In the genomic region with DNA sequence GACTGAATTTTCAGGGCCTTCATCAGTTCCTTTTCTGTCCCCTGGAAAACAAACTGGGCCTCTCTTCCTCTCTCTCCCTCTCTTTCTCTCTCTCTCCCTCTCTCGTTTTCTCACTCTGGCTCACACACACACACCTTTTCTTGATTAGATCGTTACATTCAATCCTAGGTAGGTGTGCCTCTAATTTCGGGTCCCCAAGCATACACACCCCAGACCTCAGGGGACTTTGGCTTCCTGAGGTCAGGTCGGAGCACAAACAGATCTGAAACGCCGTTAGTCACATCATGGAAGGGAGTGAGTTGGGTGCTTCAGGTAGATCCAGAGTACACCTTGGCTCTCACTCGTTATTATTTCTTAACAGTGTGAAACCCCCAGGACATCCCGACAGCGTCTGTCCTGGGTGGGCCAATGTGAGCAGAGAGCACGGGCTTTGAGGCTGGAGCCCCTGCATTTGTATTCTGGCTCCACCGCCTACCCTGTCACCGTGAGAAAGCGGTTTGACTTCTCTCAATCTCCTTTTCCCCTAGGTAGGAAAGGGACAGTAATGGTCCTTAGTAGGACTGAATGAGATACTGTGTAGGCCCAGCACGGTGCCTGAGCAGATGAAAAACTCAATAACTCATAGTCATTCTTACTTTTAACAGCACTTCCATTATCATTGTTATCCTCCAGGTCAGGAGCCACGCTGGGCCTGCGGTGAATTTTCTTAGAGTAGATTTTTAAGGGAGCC, we compare ENCODE assay signal across 13 cellular contexts. TPM values are rescaled to one million over a fixed set of nuclear protein-coding genes. Genes with fewer than 3 reads are reported as not detected.
A peak's percentile ranks its signal among the peaks of the same experiment; 100 is the strongest.
DNase-seq lines count a peak whose midpoint lies in the region; ATAC-seq and TF ChIP-seq lines count a peak whose summit lies in the region.
"Had no signal": no experiment of that assay in that cellular context is flagged by ENCODE, and none has a peak within 500 bp of the region (broad histone marks: within the 10 kb centered on the region; RNA-seq: fewer than 3 reads in every experiment).

No MANE protein-coding gene starts in this region.

- 91 to 95% methylated on average over 15 to 16 of the region's 16 CpGs for WGBS in body of pancreas, 2 donors

- H3K4me1 ChIP-seq in BLaER1 (peaks cover 86% of the 10 kb centered on the region), duodenal mucosa (ENCODE audit: control insufficient read depth in 1 of 2, insufficient read depth in 2 of 2, low read length in 2 of 2) (peaks cover 20 to 36% of the 10 kb centered on the region in 2 donors), body of pancreas (peaks cover 38% of the 10 kb centered on the region)

- intact Hi-C loops in body of pancreas (cut with DNase I): no loop called here

- H3K27me3 ChIP-seq in BLaER1 (no peaks in the 10 kb centered on the region), duodenal mucosa (ENCODE audit: control insufficient read depth in 1 of 2, insufficient read depth in 2 of 2, low read length in 2 of 2) (no peaks in the 10 kb centered on the region), body of pancreas (no peaks in the 10 kb centered on the region)

- peak overlapping the region; percentile 91 for H3K4me2 ChIP-seq in BLaER1
- H3K4me2 ChIP-seq: smooth muscle cell had no signal

- H3K27ac ChIP-seq in BLaER1: peak overlapping the region; percentile 95
- H3K27ac ChIP-seq in duodenal mucosa (ENCODE audit: low read depth, low read length): peak overlapping the region; percentile 36
- no peak overlapping the region for H3K27ac ChIP-seq in body of pancreas
- H3K27ac ChIP-seq: GM23248 had no signal

- no peak for TF ChIP-seq CTCF in body of pancreas (IDR thresholded peaks at IDR 0.05)

- peak; percentile 1 for ATAC-seq in HG03432 (IDR thresholded peaks at IDR 0.05; ENCODE audit: unreplicated experiment)
- no peak for ATAC-seq in GM21360 (IDR thresholded peaks at IDR 0.05; ENCODE audit: unreplicated experiment)
- no peak for ATAC-seq in body of pancreas

- H3K4me3 ChIP-seq in BLaER1 (peak overlapping the region; percentile 55), duodenal mucosa (ENCODE audit: low read depth in 1 of 2, low read length in 2 of 2) (no peak overlapping the region), body of pancreas (no peak overlapping the region)
- H3K4me3 ChIP-seq: GM23248, smooth muscle cell had no signal

- H3K36me3 ChIP-seq in BLaER1 (no peaks in the 10 kb centered on the region), duodenal mucosa (ENCODE audit: control insufficient read depth in 1 of 2, insufficient read depth in 2 of 2, low read length in 2 of 2) (no peaks in the 10 kb centered on the region), body of pancreas (replicated peaks in 1 of 2; ENCODE audit: insufficient read depth in 1 of 2, low read depth in 2 of 2) (no peaks in the 10 kb centered on the region)

- H4K20me1 ChIP-seq in BLaER1: no peaks in the 10 kb centered on the region

- H3K9ac ChIP-seq in BLaER1: peak overlapping the region; percentile 74
- peak overlapping the region in 1 of 2 donors; percentile 2 for H3K9ac ChIP-seq in duodenal mucosa (ENCODE audit: low read depth in 1 of 2, low read length in 2 of 2)
- H3K9ac ChIP-seq: GM23248 had no signal

- H3K9me3 ChIP-seq in BLaER1 (no peaks in the 10 kb centered on the region; the same call in 1 of the 2 replicates), duodenal mucosa (ENCODE audit: control insufficient read depth in 1 of 2, low read length in 2 of 2) (no peaks in the 10 kb centered on the region), body of pancreas (no peaks in the 10 kb centered on the region)

- DNase-seq in stimulated activated CD4-positive, alpha-beta T cell treated with anti-CD3 and anti-CD28 coated beads, Interleukin-15, amount 100 ng/mL, for 24 hours: no peak
- DNase-seq in midbrain (lab: John Stamatoyannopoulos, UW) (no peak), body of pancreas (no peak)
- DNase-seq: activated naive CD4-positive, alpha-beta T cell treated with anti-CD3 and anti-CD28 coated beads, Interleukin-2, amount 10 ng/mL, durations not matched to agents 7 days and 5 days; glutamatergic neuron; GM23248; NCI-H1694 treated with DMSO at 0.1 percent for 48 hours had no signal

- in situ Hi-C loops in GM18951 (cut with MboI; ENCODE audit: low sequenced_read_pairs, unreplicated experiment): loop anchor here (5.0 kb wide), 1 partner anchor 49 kb away; no protein-coding TSS in a partner anchor

- TF ChIP-seq POLR2A in GM18951 (IDR thresholded peaks at IDR 0.05; ENCODE audit: extremely low read depth, insufficient read depth, insufficient read length) (peak; percentile 35), body of pancreas (IDR thresholded peaks at IDR 0.05) (no peak)

RNA-seq across cellular contexts. Expression of a gene that starts 37.3 kb away (rescaled TPM):
- 1 to 10 TPM in 1 of 2 donors, not detected in 1; 8.9 TPM for total RNA-seq in body of pancreas
- total RNA-seq: smooth muscle cell had no signal

Comparison
In these comparisons a context has a peak if more than half of its experiments do, and no peak if none do; other contexts are left out.
1. H3K27ac ChIP-seq: peak in BLaER1 (single experiment) and duodenal mucosa (single experiment); none in body of pancreas (0 of 4).